ENCODE assay signal across 15 cellular contexts in genomic region chr3:128665362-128666021, GRCh38. TPM values are rescaled to one million over a fixed set of nuclear protein-coding genes. Genes with fewer than 3 reads are reported as not detected.
DNase-seq lines count a peak whose midpoint lies in the region; ATAC-seq and TF ChIP-seq lines count a peak whose summit lies in the region.
"Had no signal": no experiment of that assay in that cellular context is flagged by ENCODE, and none has a peak within 500 bp of the region (broad histone marks: within the 10 kb centered on the region; RNA-seq: fewer than 3 reads in every experiment).

No MANE protein-coding gene starts in this region.

- no peak overlapping the region for H3K27ac ChIP-seq in CD8-positive, alpha-beta memory T cell (ENCODE audit: low read depth, low read length)
- H3K27ac ChIP-seq: KMS-11, ovary, suprapubic skin had no signal

- intact Hi-C loops in sciatic nerve (cut with DNase I): no loop called here

- DNase-seq in DMS 273 treated with DMSO at 0.1 percent for 48 hours (lab: John Stamatoyannopoulos, UW) (peak; percentile 17), left kidney (ENCODE audit: low read depth, low spot score) (peak; percentile 27), sciatic nerve (ENCODE audit: low spot score) (no peak)
- DNase-seq in CD8-positive, alpha-beta memory T cell: no peak
- DNase-seq: activated CD4-positive, alpha-beta T cell treated with anti-CD3 and anti-CD28 coated beads, Interleukin-2, amount 10 ng/mL, durations not matched to agents 7 days and 5 days; amniotic stem cell; NCI-H2081; ovary had no signal

- TF ChIP-seq EP300 in Ishikawa (IDR thresholded peaks at IDR 0.05; ENCODE audit: borderline replicate concordance): no peak

- TF ChIP-seq RAD21 in Ishikawa (IDR thresholded peaks at IDR 0.05; ENCODE audit: low read depth): peak; percentile 27

- ATAC-seq in SK-N-SH treated with all-trans-retinoic acid at 6 μM for 48 hours: peak; percentile 67
- no peak for ATAC-seq in GM19035 (IDR thresholded peaks at IDR 0.05; ENCODE audit: unreplicated experiment)
- ATAC-seq in sciatic nerve: no peak
- no peak for ATAC-seq in HG02678 (IDR thresholded peaks at IDR 0.05; ENCODE audit: unreplicated experiment)

- POLR2A ChIA-PET in CD8-positive, alpha-beta memory T cell (lab: Charles Lee): no interaction called here

- H3K9me3 ChIP-seq in CD8-positive, alpha-beta memory T cell (ENCODE audit: low read length): no peaks in the 10 kb centered on the region
- H3K9me3 ChIP-seq: ovary, suprapubic skin had no signal

- H3K4me3 Mint-ChIP-seq in CD8-positive, alpha-beta memory T cell: no peak overlapping the region
- H3K4me3 Mint-ChIP-seq: activated CD4-positive, alpha-beta T cell treated with anti-CD3 and anti-CD28 coated beads, Interleukin-2, amount 10 ng/mL, durations not matched to agents 7 days and 5 days; dendritic cell treated with granulocyte-macrophage colony-stimulating factor and Interleukin-4, amounts not matched to agents 40 ng/mL and 50 ng/mL, for 4 days had no signal

- no peaks in the 10 kb centered on the region for H3K4me1 Mint-ChIP-seq in CD8-positive, alpha-beta memory T cell

- H3K4me3 ChIP-seq in CD8-positive, alpha-beta memory T cell (ENCODE audit: low read length): no peak overlapping the region
- H3K4me3 ChIP-seq: ovary, suprapubic skin had no signal

- no peaks in the 10 kb centered on the region for H3K36me3 ChIP-seq in CD8-positive, alpha-beta memory T cell (ENCODE audit: insufficient read depth, low read length)
- H3K36me3 ChIP-seq: ovary, suprapubic skin had no signal

- CTCF ChIA-PET in CD8-positive, alpha-beta memory T cell (lab: Charles Lee): interaction anchor here (0.7 kb wide), 1 partner anchor 22 kb away, joined by 3 read pairs; no protein-coding TSS in a partner anchor

- no peak overlapping the region for H3K27ac Mint-ChIP-seq in CD8-positive, alpha-beta memory T cell
- H3K27ac Mint-ChIP-seq: activated CD4-positive, alpha-beta T cell treated with anti-CD3 and anti-CD28 coated beads, Interleukin-2, amount 10 ng/mL, durations not matched to agents 7 days and 5 days; dendritic cell treated with granulocyte-macrophage colony-stimulating factor and Interleukin-4, amounts not matched to agents 40 ng/mL and 50 ng/mL, for 4 days had no signal

- H3K9me3 Mint-ChIP-seq in CD8-positive, alpha-beta memory T cell: no peaks in the 10 kb centered on the region
- H3K9me3 Mint-ChIP-seq: activated CD4-positive, alpha-beta T cell treated with anti-CD3 and anti-CD28 coated beads, Interleukin-2, amount 10 ng/mL, durations not matched to agents 7 days and 5 days; dendritic cell treated with granulocyte-macrophage colony-stimulating factor and Interleukin-4, amounts not matched to agents 40 ng/mL and 50 ng/mL, for 4 days had no signal

- no peaks in the 10 kb centered on the region for H3K4me1 ChIP-seq in CD8-positive, alpha-beta memory T cell (ENCODE audit: insufficient read depth, low read length)
- H3K4me1 ChIP-seq: suprapubic skin had no signal

- peaks cover 0 to 2% of the 10 kb centered on the region in 2 donors for H3K27me3 Mint-ChIP-seq in CD8-positive, alpha-beta memory T cell
- H3K27me3 Mint-ChIP-seq: dendritic cell treated with granulocyte-macrophage colony-stimulating factor and Interleukin-4, amounts not matched to agents 40 ng/mL and 50 ng/mL, for 4 days had no signal

- H3K36me3 Mint-ChIP-seq in CD8-positive, alpha-beta memory T cell: no peaks in the 10 kb centered on the region

- no peaks in the 10 kb centered on the region for H3K27me3 ChIP-seq in CD8-positive, alpha-beta memory T cell (ENCODE audit: insufficient read depth, low read length, poor library complexity, severe bottlenecking)
- H3K27me3 ChIP-seq: ovary, suprapubic skin had no signal

TF ChIP-seq in Ishikawa, 13 proteins besides CTCF, POLR2A, EP300 and RAD21:
- TF ChIP-seq TAF1 (IDR thresholded peaks at IDR 0.05; ENCODE audit: low read depth) (no peak), YY1 (IDR thresholded peaks at IDR 0.05; ENCODE audit: low read depth) (no peak), NFIC (IDR thresholded peaks at IDR 0.05) (no peak), REST (IDR thresholded peaks at IDR 0.05; ENCODE audit: low read depth) (no peak), TEAD4 (IDR thresholded peaks at IDR 0.05) (no peak), CREB1 (IDR thresholded peaks at IDR 0.05; ENCODE audit: low read depth) (no peak), FOXM1 (IDR thresholded peaks at IDR 0.05; ENCODE audit: borderline replicate concordance, low read depth) (no peak), ZBTB7A (IDR thresholded peaks at IDR 0.05; ENCODE audit: low read depth) (no peak)
- TF ChIP-seq, protein P1, sequence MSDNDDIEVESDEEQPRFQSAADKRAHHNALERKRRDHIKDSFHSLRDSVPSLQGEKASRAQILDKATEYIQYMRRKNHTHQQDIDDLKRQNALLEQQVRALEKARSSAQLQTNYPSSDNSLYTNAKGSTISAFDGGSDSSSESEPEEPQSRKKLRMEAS (IDR thresholded peaks at IDR 0.05): no peak

TF ChIP-seq in SK-N-SH treated with all-trans-retinoic acid at 6 μM for 48 hours, 23 proteins besides CTCF, POLR2A, EP300 and RAD21 (continues in another document):
- TF ChIP-seq ZNF565 (CRISPR knock-in tag; conservative IDR thresholded peaks at IDR 0.05; ENCODE audit: low read depth): no peak
- no peak for TF ChIP-seq TCF4 (CRISPR knock-in tag; IDR thresholded peaks at IDR 0.05; ENCODE audit: borderline replicate concordance)
- TF ChIP-seq SNAI2 (CRISPR knock-in tag; IDR thresholded peaks at IDR 0.05): no peak
- TF ChIP-seq ZNF70 (CRISPR knock-in tag; IDR thresholded peaks at IDR 0.05): no peak
- no peak for TF ChIP-seq GLIS3 (CRISPR knock-in tag; IDR thresholded peaks at IDR 0.05)
- TF ChIP-seq PPARA (CRISPR knock-in tag; IDR thresholded peaks at IDR 0.05; ENCODE audit: borderline replicate concordance): no peak
- TF ChIP-seq PATZ1 (CRISPR knock-in tag; IDR thresholded peaks at IDR 0.05; ENCODE audit: borderline replicate concordance): no peak
- TF ChIP-seq ISL1 (CRISPR knock-in tag; IDR thresholded peaks at IDR 0.05): no peak
- no peak for TF ChIP-seq ZNF8 (CRISPR knock-in tag; IDR thresholded peaks at IDR 0.05)
- no peak for TF ChIP-seq RARB (CRISPR knock-in tag; IDR thresholded peaks at IDR 0.05)
- TF ChIP-seq ESRRG (CRISPR knock-in tag; IDR thresholded peaks at IDR 0.05): no peak
- TF ChIP-seq TOX (CRISPR knock-in tag; IDR thresholded peaks at IDR 0.05; ENCODE audit: borderline replicate concordance): no peak
- no peak for TF ChIP-seq ARNTL (CRISPR knock-in tag; IDR thresholded peaks at IDR 0.05; ENCODE audit: borderline replicate concordance, low read depth)
- TF ChIP-seq BACH2 (CRISPR knock-in tag; IDR thresholded peaks at IDR 0.05; ENCODE audit: borderline replicate concordance): no peak
- TF ChIP-seq, protein P2, sequence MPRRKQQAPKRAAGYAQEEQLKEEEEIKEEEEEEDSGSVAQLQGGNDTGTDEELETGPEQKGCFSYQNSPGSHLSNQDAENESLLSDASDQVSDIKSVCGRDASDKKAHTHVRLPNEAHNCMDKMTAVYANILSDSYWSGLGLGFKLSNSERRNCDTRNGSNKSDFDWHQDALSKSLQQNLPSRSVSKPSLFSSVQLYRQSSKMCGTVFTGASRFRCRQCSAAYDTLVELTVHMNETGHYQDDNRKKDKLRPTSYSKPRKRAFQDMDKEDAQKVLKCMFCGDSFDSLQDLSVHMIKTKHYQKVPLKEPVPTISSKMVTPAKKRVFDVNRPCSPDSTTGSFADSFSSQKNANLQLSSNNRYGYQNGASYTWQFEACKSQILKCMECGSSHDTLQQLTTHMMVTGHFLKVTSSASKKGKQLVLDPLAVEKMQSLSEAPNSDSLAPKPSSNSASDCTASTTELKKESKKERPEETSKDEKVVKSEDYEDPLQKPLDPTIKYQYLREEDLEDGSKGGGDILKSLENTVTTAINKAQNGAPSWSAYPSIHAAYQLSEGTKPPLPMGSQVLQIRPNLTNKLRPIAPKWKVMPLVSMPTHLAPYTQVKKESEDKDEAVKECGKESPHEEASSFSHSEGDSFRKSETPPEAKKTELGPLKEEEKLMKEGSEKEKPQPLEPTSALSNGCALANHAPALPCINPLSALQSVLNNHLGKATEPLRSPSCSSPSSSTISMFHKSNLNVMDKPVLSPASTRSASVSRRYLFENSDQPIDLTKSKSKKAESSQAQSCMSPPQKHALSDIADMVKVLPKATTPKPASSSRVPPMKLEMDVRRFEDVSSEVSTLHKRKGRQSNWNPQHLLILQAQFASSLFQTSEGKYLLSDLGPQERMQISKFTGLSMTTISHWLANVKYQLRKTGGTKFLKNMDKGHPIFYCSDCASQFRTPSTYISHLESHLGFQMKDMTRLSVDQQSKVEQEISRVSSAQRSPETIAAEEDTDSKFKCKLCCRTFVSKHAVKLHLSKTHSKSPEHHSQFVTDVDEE (CRISPR knock-in tag; IDR thresholded peaks at IDR 0.05): no peak
- TF ChIP-seq, protein P3, sequence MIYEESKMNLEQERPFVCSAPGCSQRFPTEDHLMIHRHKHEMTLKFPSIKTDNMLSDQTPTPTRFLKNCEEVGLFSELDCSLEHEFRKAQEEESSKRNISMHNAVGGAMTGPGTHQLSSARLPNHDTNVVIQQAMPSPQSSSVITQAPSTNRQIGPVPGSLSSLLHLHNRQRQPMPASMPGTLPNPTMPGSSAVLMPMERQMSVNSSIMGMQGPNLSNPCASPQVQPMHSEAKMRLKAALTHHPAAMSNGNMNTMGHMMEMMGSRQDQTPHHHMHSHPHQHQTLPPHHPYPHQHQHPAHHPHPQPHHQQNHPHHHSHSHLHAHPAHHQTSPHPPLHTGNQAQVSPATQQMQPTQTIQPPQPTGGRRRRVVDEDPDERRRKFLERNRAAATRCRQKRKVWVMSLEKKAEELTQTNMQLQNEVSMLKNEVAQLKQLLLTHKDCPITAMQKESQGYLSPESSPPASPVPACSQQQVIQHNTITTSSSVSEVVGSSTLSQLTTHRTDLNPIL (CRISPR knock-in tag; IDR thresholded peaks at IDR 0.05; ENCODE audit: low read depth): no peak

RNA-seq across cellular contexts. Expression of gene RPN1, which starts 14.9 kb away (rescaled TPM):
- total RNA-seq in CD8-positive, alpha-beta memory T cell: 100 to 1,000 TPM; 188 to 194 TPM
- 294 TPM for polyA plus RNA-seq in CD8-positive, alpha-beta memory T cell
- 120 TPM for total RNA-seq in sciatic nerve

Comparison
In these comparisons a context has a peak if more than half of its experiments do, and no peak if none do; other contexts are left out.
1. DNase-seq: peak in DMS 273 treated with DMSO at 0.1 percent for 48 hours (single experiment) and left kidney (single experiment); none in CD8-positive, alpha-beta memory T cell (0 of 5) and sciatic nerve (single experiment).